7 cellular contexts compared by ENCODE assay signal in genomic region chr17:11693284-11693683, GRCh38.
"Had no signal": no experiment of that assay in that cellular context is flagged by ENCODE, and none has a peak within 500 bp of the region (broad histone marks: within the 10 kb centered on the region; RNA-seq: fewer than 3 reads in every experiment).

No MANE protein-coding gene starts in this region.

- H3K4me3 ChIP-seq: K562 had no signal

- H3K27ac ChIP-seq: HL-60, KMS-11 had no signal

- ATAC-seq: HepG2, K562 had no signal

- DNase-seq: IMR-90, KBM-7, KG1 had no signal
